ENCODE assay signal across 12 cellular contexts in genomic region chr11:17154409-17155159, GRCh38. TPM values are rescaled to one million over a fixed set of nuclear protein-coding genes. Genes with fewer than 3 reads are reported as not detected.
DNase-seq lines count a peak whose midpoint lies in the region; ATAC-seq and TF ChIP-seq lines count a peak whose summit lies in the region.
"Had no signal": no experiment of that assay in that cellular context is flagged by ENCODE, and none has a peak within 500 bp of the region (broad histone marks: within the 10 kb centered on the region; RNA-seq: fewer than 3 reads in every experiment).

No MANE protein-coding gene starts in this region.

- H3K27ac ChIP-seq in Peyer's patch: no peak overlapping the region

- no peaks in the 10 kb centered on the region for H3K27me3 ChIP-seq in Peyer's patch
- H3K27me3 ChIP-seq: upper lobe of left lung had no signal

- no peak for TF ChIP-seq POLR2A in Peyer's patch (IDR thresholded peaks at IDR 0.05)

- H3K36me3 ChIP-seq in Peyer's patch: peaks cover 0 to 5% (median 0%) of the 10 kb centered on the region in 3 donors

- peaks cover 7% of the 10 kb centered on the region for H3K4me1 Mint-ChIP-seq in CD14-positive monocyte
- peaks cover 9% of the 10 kb centered on the region for H3K4me1 Mint-ChIP-seq in activated T-helper 17 cell treated with anti-CD3 and anti-CD28 coated beads, Interleukin-2, amount 50 U/mL, for 72 hours

- no peak for DNase-seq in CD14-positive monocyte (ENCODE audit: low spot score)
- no peak for DNase-seq in stimulated activated naive CD4-positive, alpha-beta T cell treated with Interleukin-2 at 50 U/mL for 16 hours (lab: John Stamatoyannopoulos, UW)
- DNase-seq in COR-L47 (lab: John Stamatoyannopoulos, UW): no peak
- DNase-seq in Peyer's patch: no peak
- DNase-seq: NK-92 treated with Interleukin-12 subunit alpha and Interleukin-12 subunit beta, amount 100 ng/mL, for 24 hours; T-cell; upper lobe of left lung had no signal

- H3K27me3 Mint-ChIP-seq in CD14-positive monocyte (ENCODE audit: low read depth in 3 of 3): no peaks in the 10 kb centered on the region
- H3K27me3 Mint-ChIP-seq in activated T-helper 17 cell treated with anti-CD3 and anti-CD28 coated beads, Interleukin-2, amount 50 U/mL, for 72 hours: no peaks in the 10 kb centered on the region
- H3K27me3 Mint-ChIP-seq: activated naive CD8-positive, alpha-beta T cell; T-cell had no signal

- H3K4me3 Mint-ChIP-seq in CD14-positive monocyte: no peak overlapping the region
- H3K4me3 Mint-ChIP-seq in activated T-helper 17 cell treated with anti-CD3 and anti-CD28 coated beads, Interleukin-2, amount 50 U/mL, for 72 hours: no peak overlapping the region
- H3K4me3 Mint-ChIP-seq: activated naive CD8-positive, alpha-beta T cell; T-cell had no signal

- peaks cover 19 to 24% of the 10 kb centered on the region in 2 donors for H3K36me3 Mint-ChIP-seq in CD14-positive monocyte
- peaks cover 35% of the 10 kb centered on the region for H3K36me3 Mint-ChIP-seq in activated T-helper 17 cell treated with anti-CD3 and anti-CD28 coated beads, Interleukin-2, amount 50 U/mL, for 72 hours (ENCODE audit: low read depth)

- H3K27ac Mint-ChIP-seq in CD14-positive monocyte: peak overlapping the region in 4 of 7 donors; percentile 30 to 83 (median 45)
- peak overlapping the region; percentile 33 for H3K27ac Mint-ChIP-seq in activated T-helper 17 cell treated with anti-CD3 and anti-CD28 coated beads, Interleukin-2, amount 50 U/mL, for 72 hours
- H3K27ac Mint-ChIP-seq: activated naive CD8-positive, alpha-beta T cell had no signal

- no peaks in the 10 kb centered on the region for H3K9me3 ChIP-seq in Peyer's patch
- H3K9me3 ChIP-seq: upper lobe of left lung had no signal

- ATAC-seq in GM19351 (IDR thresholded peaks at IDR 0.05; ENCODE audit: unreplicated experiment): peak; percentile 43
- ATAC-seq in HG03378 (IDR thresholded peaks at IDR 0.05; ENCODE audit: unreplicated experiment): peak; percentile 60
- no peak for ATAC-seq in activated T-helper 17 cell treated with anti-CD3 and anti-CD28 coated beads, Interleukin-2, amount 50 U/mL, for 72 hours (replicated peaks)
- ATAC-seq in HG03469 (IDR thresholded peaks at IDR 0.05; ENCODE audit: unreplicated experiment): no peak
- ATAC-seq: T-cell had no signal

- no peaks in the 10 kb centered on the region for H3K9me3 Mint-ChIP-seq in CD14-positive monocyte
- H3K9me3 Mint-ChIP-seq in activated T-helper 17 cell treated with anti-CD3 and anti-CD28 coated beads, Interleukin-2, amount 50 U/mL, for 72 hours: no peaks in the 10 kb centered on the region
- H3K9me3 Mint-ChIP-seq: T-cell had no signal

- TF ChIP-seq CTCF in CD14-positive monocyte (IDR thresholded peaks at IDR 0.05) (no peak), Peyer's patch (IDR thresholded peaks at IDR 0.05) (no peak)

- no peaks in the 10 kb centered on the region for H3K4me1 ChIP-seq in Peyer's patch

- intact Hi-C loops in CD14-positive monocyte (cut with micrococcal nuclease): no loop called here

- no peak overlapping the region for H3K4me3 ChIP-seq in Peyer's patch
- H3K4me3 ChIP-seq: upper lobe of left lung had no signal

RNA-seq across cellular contexts. Expression of gene PIK3C2A, which starts 53.2 kb away (rescaled TPM):
- polyA plus RNA-seq in CD14-positive monocyte: 1 to 10 TPM; 5.3 to 6.0 TPM
- total RNA-seq in activated T-helper 17 cell treated with anti-CD3 and anti-CD28 coated beads, Interleukin-2, amount 50 U/mL, for 72 hours: 10 to 100 TPM; 22.3 to 40.4 TPM
- total RNA-seq in Peyer's patch: 10 to 100 TPM; 36.5 to 98.3 (median 63.6) TPM

Comparison
In these comparisons a context has a peak if more than half of its experiments do, and no peak if none do; other contexts are left out.
1. ATAC-seq: peak in GM19351 (single experiment) and HG03378 (single experiment); none in activated T-helper 17 cell treated with anti-CD3 and anti-CD28 coated beads, Interleukin-2, amount 50 U/mL, for 72 hours (single experiment) and HG03469 (single experiment).